20 cellular contexts compared by ENCODE assay signal in genomic region chr7:134939136-134939535, GRCh38. TPM values are rescaled to one million over a fixed set of nuclear protein-coding genes. Genes with fewer than 3 reads are reported as not detected.
DNase-seq lines count a peak whose midpoint lies in the region; ATAC-seq and TF ChIP-seq lines count a peak whose summit lies in the region.
"Had no signal": no experiment of that assay in that cellular context is flagged by ENCODE, and none has a peak within 500 bp of the region (broad histone marks: within the 10 kb centered on the region; RNA-seq: fewer than 3 reads in every experiment).

No MANE protein-coding gene starts in this region.

- H3K9me3 ChIP-seq in thyroid gland (no peaks in the 10 kb centered on the region), WERI-Rb-1 (ENCODE audit: severe bottlenecking) (no peaks in the 10 kb centered on the region), mucosa of descending colon (no peaks in the 10 kb centered on the region)
- H3K9me3 ChIP-seq: MG63, Peyer's patch, SJSA1 had no signal

- POLR2A ChIA-PET in WTC11 (lab: Charles Lee) = no interaction called here

- no peaks in the 10 kb centered on the region for H3K27me3 Mint-ChIP-seq in WTC11 (ENCODE audit: low read depth)
- H3K27me3 Mint-ChIP-seq in endothelial cell (ENCODE audit: unreplicated experiment) = peaks cover 3% of the 10 kb centered on the region
- H3K27me3 Mint-ChIP-seq in osteocyte (ENCODE audit: unreplicated experiment) = no peaks in the 10 kb centered on the region
- H3K27me3 Mint-ChIP-seq: IgD-negative memory B cell had no signal

- H3K4me1 ChIP-seq in thyroid gland (peaks cover 49 to 61% of the 10 kb centered on the region in 2 donors), mucosa of descending colon (ENCODE audit: low read depth) (no peaks in the 10 kb centered on the region)
- H3K4me1 ChIP-seq: Peyer's patch had no signal

- DNase-seq in WTC11 (ENCODE audit: low spot score) = no peak
- no peak for DNase-seq in endothelial cell (ENCODE audit: low spot score)
- no peak for DNase-seq in osteocyte (ENCODE audit: extremely low spot score, unreplicated experiment)
- peak; percentile 34 to 62 for DNase-seq in thyroid gland
- no peak for DNase-seq in WERI-Rb-1
- no peak for DNase-seq in mucosa of descending colon
- no peak for DNase-seq in activated CD4-positive, alpha-beta T cell treated with anti-CD3 and anti-CD28 coated beads, Interleukin-2, amount 50 U/mL, for 4 hours
- no peak for DNase-seq in LoVo (ENCODE audit: low spot score)
- DNase-seq: ACHN; C1 segment of cervical spinal cord; Karpas-422; MG63; NCI-H1048; NCI-H1436; NCI-H1930; NCI-H526 treated with DMSO at 0.1 percent for 48 hours; NK-92 treated with Interleukin-12 subunit alpha and Interleukin-12 subunit beta, amount 100 ng/mL, for 24 hours; Peyer's patch had no signal

- peak in 1 of 2 donors; percentile 14 for TF ChIP-seq POLR2A in thyroid gland (IDR thresholded peaks at IDR 0.05)

- WGBS in thyroid gland, 2 donors = 24 to 40% methylated on average over 4 of the region's 4 CpGs

- H3K36me3 Mint-ChIP-seq in WTC11 = peaks cover 21% of the 10 kb centered on the region
- H3K36me3 Mint-ChIP-seq in endothelial cell (ENCODE audit: low read depth, unreplicated experiment) = peaks cover 15% of the 10 kb centered on the region
- peaks cover 70% of the 10 kb centered on the region for H3K36me3 Mint-ChIP-seq in osteocyte (ENCODE audit: unreplicated experiment)

- no peaks in the 10 kb centered on the region for H3K27me3 ChIP-seq in thyroid gland
- H3K27me3 ChIP-seq in WERI-Rb-1 (ENCODE audit: insufficient read depth, low read depth, severe bottlenecking) = no peaks in the 10 kb centered on the region
- H3K27me3 ChIP-seq: MG63, Peyer's patch, SJSA1 had no signal

- H3K4me1 Mint-ChIP-seq in WTC11 = peaks cover 18% of the 10 kb centered on the region
- peaks cover 12% of the 10 kb centered on the region for H3K4me1 Mint-ChIP-seq in endothelial cell (ENCODE audit: unreplicated experiment)
- H3K4me1 Mint-ChIP-seq in osteocyte (ENCODE audit: unreplicated experiment) = peaks cover 66% of the 10 kb centered on the region

- H3K9me3 Mint-ChIP-seq in WTC11 (no peaks in the 10 kb centered on the region), endothelial cell (ENCODE audit: unreplicated experiment) (no peaks in the 10 kb centered on the region), osteocyte (ENCODE audit: unreplicated experiment) (no peaks in the 10 kb centered on the region)
- H3K9me3 Mint-ChIP-seq: IgD-negative memory B cell had no signal

- no peak overlapping the region for H3K4me3 Mint-ChIP-seq in WTC11
- no peak overlapping the region for H3K4me3 Mint-ChIP-seq in endothelial cell (ENCODE audit: unreplicated experiment)
- H3K4me3 Mint-ChIP-seq in osteocyte (ENCODE audit: unreplicated experiment) = no peak overlapping the region
- H3K4me3 Mint-ChIP-seq: IgD-negative memory B cell had no signal

- CTCF ChIA-PET in WTC11 (lab: Charles Lee) = no interaction called here

- no peak for TF ChIP-seq CTCF in WTC11 (IDR thresholded peaks at IDR 0.05)
- TF ChIP-seq CTCF in endothelial cell (IDR thresholded peaks at IDR 0.05; ENCODE audit: unreplicated experiment) = no peak
- no peak for TF ChIP-seq CTCF in osteocyte (IDR thresholded peaks at IDR 0.05)
- TF ChIP-seq CTCF in thyroid gland (IDR thresholded peaks at IDR 0.05) = no peak
- no peak for TF ChIP-seq CTCF in WERI-Rb-1 (IDR thresholded peaks at IDR 0.05; ENCODE audit: low read depth, low read length)
- TF ChIP-seq CTCF in mucosa of descending colon (IDR thresholded peaks at IDR 0.05) = no peak

- no peak for ATAC-seq in WTC11
- no peak for ATAC-seq in mucosa of descending colon

- intact Hi-C loops in thyroid gland (cut with DNase I) (no loop called here), mucosa of descending colon (cut with DNase I, micrococcal nuclease) (no loop called here)

- H3K36me3 ChIP-seq in thyroid gland (no peaks in the 10 kb centered on the region), WERI-Rb-1 (no peaks in the 10 kb centered on the region), mucosa of descending colon (ENCODE audit: low read depth) (no peaks in the 10 kb centered on the region)

- H3K4me3 ChIP-seq in thyroid gland (replicated peaks in 1 of 3) = no peak overlapping the region
- no peak overlapping the region for H3K4me3 ChIP-seq in WERI-Rb-1 (ENCODE audit: low read depth, low read length)
- no peak overlapping the region for H3K4me3 ChIP-seq in mucosa of descending colon
- H3K4me3 ChIP-seq: MG63, Peyer's patch, SJSA1 had no signal

- H3K27ac Mint-ChIP-seq in WTC11 (0 out of 2 replicates have a peak overlapping the region, but pooled peaks have one; percentile 20), endothelial cell (ENCODE audit: unreplicated experiment) (peak overlapping the region; percentile 17), osteocyte (ENCODE audit: unreplicated experiment) (peak overlapping the region; percentile 80)
- H3K27ac Mint-ChIP-seq: IgD-negative memory B cell had no signal

- peak overlapping the region; percentile 87 to 89 (median 87) for H3K27ac ChIP-seq in thyroid gland
- no peak overlapping the region for H3K27ac ChIP-seq in WERI-Rb-1
- H3K27ac ChIP-seq: Peyer's patch, SJSA1 had no signal

TF ChIP-seq in WTC11, 78 proteins besides CTCF, POLR2A, EP300 and RAD21:
- TF ChIP-seq NFE2L1 (CRISPR knock-in tag; IDR thresholded peaks at IDR 0.05) (no peak), ERG (CRISPR knock-in tag; IDR thresholded peaks at IDR 0.05) (no peak), IRF1 (CRISPR knock-in tag; IDR thresholded peaks at IDR 0.05) (no peak), ATF6 (CRISPR knock-in tag; IDR thresholded peaks at IDR 0.05) (no peak), USF2 (CRISPR knock-in tag; IDR thresholded peaks at IDR 0.05) (no peak), TEAD4 (CRISPR knock-in tag; IDR thresholded peaks at IDR 0.05) (no peak), JUN (CRISPR knock-in tag; IDR thresholded peaks at IDR 0.05) (no peak), NFATC4 (CRISPR knock-in tag; IDR thresholded peaks at IDR 0.05) (no peak), E2F5 (CRISPR knock-in tag; IDR thresholded peaks at IDR 0.05) (no peak), ELF4 (CRISPR knock-in tag; IDR thresholded peaks at IDR 0.05; ENCODE audit: low read depth) (no peak), TEAD1 (CRISPR knock-in tag; IDR thresholded peaks at IDR 0.05) (no peak), ZNF671 (CRISPR knock-in tag; IDR thresholded peaks at IDR 0.05) (no peak), OVOL2 (CRISPR knock-in tag; IDR thresholded peaks at IDR 0.05; ENCODE audit: borderline replicate concordance) (no peak), RELA (CRISPR knock-in tag; IDR thresholded peaks at IDR 0.05; ENCODE audit: borderline replicate concordance) (no peak)

RNA-seq across cellular contexts. Expression of gene AGBL3, which starts 47.2 kb away (rescaled TPM):
- total RNA-seq in WTC11 (2021) = 1.6 to 2.1 TPM (median 2.0 TPM) in 3 replicates
- 3.0 TPM for total RNA-seq in endothelial cell (ENCODE audit: unreplicated experiment)
- total RNA-seq in osteocyte = 1.2 and 1.3 TPM in 2 replicates
- total RNA-seq in thyroid gland = 1 to 10 TPM; 3.6 to 5.0 (median 4.1) TPM
- total RNA-seq in mucosa of descending colon = 1 to 10 TPM; 1.6 to 2.5 (median 1.9) TPM

Comparison
In these comparisons a context has a peak if more than half of its experiments do, and no peak if none do; other contexts are left out.
1. DNase-seq: peak in thyroid gland (2 of 2); none in WTC11 (single experiment), endothelial cell (single experiment), osteocyte (single experiment), WERI-Rb-1 (single experiment), mucosa of descending colon (0 of 3), activated CD4-positive, alpha-beta T cell treated with anti-CD3 and anti-CD28 coated beads, Interleukin-2, amount 50 U/mL, for 4 hours (0 of 2) and LoVo (single experiment).
2. H3K27ac Mint-ChIP-seq: peak in every context shown above with its lines; median percentile 80 in osteocyte; 20 in WTC11; 17 in endothelial cell.